ENCODE assay signal across 2 cellular contexts in the genomic region with DNA sequence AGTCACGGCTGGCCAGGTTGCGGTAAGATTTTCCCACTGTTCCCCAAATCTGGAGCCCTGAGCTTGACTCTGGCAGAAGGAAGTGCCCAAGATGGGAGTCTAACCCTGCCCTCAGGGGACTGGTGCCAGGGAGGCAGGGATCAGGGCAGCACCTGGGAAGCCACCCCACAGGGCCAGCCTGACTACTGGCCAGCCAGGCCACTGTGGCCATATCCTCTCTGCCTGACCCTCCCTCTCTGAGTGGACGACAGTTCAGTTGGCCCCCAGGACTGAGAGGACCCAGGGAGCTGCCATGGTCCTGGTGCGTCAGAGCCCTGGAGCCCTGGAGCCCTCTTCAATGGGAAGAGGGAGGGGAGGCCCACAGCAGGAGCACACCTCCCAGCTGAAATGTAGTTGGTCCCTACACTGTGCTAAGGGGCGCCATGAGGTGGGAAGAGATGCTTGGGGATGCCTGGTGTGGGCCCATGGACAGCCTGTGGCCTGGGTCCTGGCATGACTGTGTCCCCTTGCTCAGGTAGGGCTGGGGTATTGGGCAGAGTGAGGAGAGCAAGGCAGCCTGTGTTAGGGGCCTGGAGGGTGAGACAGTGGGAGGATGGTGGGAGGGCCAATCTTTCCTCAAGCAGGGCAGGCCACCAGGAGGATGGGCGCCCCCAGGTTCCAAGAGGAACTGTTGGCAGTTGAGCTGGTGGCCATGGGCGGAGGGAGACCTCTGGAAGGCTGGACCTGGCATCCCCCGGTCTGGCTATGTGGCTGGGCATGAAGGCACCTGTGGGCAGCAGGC.
TF ChIP-seq lines count a peak whose summit lies in the region.

No MANE protein-coding gene starts in this region.

TF ChIP-seq in WTC11, 78 proteins besides CTCF, POLR2A, EP300 and RAD21:
- TF ChIP-seq, protein P1, sequence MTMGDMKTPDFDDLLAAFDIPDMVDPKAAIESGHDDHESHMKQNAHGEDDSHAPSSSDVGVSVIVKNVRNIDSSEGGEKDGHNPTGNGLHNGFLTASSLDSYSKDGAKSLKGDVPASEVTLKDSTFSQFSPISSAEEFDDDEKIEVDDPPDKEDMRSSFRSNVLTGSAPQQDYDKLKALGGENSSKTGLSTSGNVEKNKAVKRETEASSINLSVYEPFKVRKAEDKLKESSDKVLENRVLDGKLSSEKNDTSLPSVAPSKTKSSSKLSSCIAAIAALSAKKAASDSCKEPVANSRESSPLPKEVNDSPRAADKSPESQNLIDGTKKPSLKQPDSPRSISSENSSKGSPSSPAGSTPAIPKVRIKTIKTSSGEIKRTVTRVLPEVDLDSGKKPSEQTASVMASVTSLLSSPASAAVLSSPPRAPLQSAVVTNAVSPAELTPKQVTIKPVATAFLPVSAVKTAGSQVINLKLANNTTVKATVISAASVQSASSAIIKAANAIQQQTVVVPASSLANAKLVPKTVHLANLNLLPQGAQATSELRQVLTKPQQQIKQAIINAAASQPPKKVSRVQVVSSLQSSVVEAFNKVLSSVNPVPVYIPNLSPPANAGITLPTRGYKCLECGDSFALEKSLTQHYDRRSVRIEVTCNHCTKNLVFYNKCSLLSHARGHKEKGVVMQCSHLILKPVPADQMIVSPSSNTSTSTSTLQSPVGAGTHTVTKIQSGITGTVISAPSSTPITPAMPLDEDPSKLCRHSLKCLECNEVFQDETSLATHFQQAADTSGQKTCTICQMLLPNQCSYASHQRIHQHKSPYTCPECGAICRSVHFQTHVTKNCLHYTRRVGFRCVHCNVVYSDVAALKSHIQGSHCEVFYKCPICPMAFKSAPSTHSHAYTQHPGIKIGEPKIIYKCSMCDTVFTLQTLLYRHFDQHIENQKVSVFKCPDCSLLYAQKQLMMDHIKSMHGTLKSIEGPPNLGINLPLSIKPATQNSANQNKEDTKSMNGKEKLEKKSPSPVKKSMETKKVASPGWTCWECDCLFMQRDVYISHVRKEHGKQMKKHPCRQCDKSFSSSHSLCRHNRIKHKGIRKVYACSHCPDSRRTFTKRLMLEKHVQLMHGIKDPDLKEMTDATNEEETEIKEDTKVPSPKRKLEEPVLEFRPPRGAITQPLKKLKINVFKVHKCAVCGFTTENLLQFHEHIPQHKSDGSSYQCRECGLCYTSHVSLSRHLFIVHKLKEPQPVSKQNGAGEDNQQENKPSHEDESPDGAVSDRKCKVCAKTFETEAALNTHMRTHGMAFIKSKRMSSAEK (CRISPR knock-in tag; IDR thresholded peaks at IDR 0.05; ENCODE audit: borderline replicate concordance): no peak
- TF ChIP-seq, protein P2, sequence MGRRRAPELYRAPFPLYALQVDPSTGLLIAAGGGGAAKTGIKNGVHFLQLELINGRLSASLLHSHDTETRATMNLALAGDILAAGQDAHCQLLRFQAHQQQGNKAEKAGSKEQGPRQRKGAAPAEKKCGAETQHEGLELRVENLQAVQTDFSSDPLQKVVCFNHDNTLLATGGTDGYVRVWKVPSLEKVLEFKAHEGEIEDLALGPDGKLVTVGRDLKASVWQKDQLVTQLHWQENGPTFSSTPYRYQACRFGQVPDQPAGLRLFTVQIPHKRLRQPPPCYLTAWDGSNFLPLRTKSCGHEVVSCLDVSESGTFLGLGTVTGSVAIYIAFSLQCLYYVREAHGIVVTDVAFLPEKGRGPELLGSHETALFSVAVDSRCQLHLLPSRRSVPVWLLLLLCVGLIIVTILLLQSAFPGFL (CRISPR knock-in tag; IDR thresholded peaks at IDR 0.05; ENCODE audit: borderline replicate concordance): no peak
- TF ChIP-seq TCF7 (CRISPR knock-in tag; IDR thresholded peaks at IDR 0.05; ENCODE audit: low read depth) (no peak), CREM (CRISPR knock-in tag; IDR thresholded peaks at IDR 0.05) (no peak), ZNF232 (CRISPR knock-in tag; IDR thresholded peaks at IDR 0.05) (no peak), NR2C2 (CRISPR knock-in tag; IDR thresholded peaks at IDR 0.05) (no peak), SMAD4 (CRISPR knock-in tag; IDR thresholded peaks at IDR 0.05) (no peak), JUN (CRISPR knock-in tag; IDR thresholded peaks at IDR 0.05) (no peak), FOXK1 (CRISPR knock-in tag; IDR thresholded peaks at IDR 0.05) (no peak), ZNF263 (CRISPR knock-in tag; IDR thresholded peaks at IDR 0.05; ENCODE audit: low read depth) (no peak)
- TF ChIP-seq, protein P3, sequence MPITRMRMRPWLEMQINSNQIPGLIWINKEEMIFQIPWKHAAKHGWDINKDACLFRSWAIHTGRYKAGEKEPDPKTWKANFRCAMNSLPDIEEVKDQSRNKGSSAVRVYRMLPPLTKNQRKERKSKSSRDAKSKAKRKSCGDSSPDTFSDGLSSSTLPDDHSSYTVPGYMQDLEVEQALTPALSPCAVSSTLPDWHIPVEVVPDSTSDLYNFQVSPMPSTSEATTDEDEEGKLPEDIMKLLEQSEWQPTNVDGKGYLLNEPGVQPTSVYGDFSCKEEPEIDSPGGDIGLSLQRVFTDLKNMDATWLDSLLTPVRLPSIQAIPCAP (CRISPR knock-in tag; IDR thresholded peaks at IDR 0.05): no peak
TF ChIP-seq in WTC11: peak in this region for 0.

TF ChIP-seq in GM23338, 12 proteins besides CTCF, POLR2A, EP300 and RAD21 (continued from another document):
- TF ChIP-seq, protein P4, sequence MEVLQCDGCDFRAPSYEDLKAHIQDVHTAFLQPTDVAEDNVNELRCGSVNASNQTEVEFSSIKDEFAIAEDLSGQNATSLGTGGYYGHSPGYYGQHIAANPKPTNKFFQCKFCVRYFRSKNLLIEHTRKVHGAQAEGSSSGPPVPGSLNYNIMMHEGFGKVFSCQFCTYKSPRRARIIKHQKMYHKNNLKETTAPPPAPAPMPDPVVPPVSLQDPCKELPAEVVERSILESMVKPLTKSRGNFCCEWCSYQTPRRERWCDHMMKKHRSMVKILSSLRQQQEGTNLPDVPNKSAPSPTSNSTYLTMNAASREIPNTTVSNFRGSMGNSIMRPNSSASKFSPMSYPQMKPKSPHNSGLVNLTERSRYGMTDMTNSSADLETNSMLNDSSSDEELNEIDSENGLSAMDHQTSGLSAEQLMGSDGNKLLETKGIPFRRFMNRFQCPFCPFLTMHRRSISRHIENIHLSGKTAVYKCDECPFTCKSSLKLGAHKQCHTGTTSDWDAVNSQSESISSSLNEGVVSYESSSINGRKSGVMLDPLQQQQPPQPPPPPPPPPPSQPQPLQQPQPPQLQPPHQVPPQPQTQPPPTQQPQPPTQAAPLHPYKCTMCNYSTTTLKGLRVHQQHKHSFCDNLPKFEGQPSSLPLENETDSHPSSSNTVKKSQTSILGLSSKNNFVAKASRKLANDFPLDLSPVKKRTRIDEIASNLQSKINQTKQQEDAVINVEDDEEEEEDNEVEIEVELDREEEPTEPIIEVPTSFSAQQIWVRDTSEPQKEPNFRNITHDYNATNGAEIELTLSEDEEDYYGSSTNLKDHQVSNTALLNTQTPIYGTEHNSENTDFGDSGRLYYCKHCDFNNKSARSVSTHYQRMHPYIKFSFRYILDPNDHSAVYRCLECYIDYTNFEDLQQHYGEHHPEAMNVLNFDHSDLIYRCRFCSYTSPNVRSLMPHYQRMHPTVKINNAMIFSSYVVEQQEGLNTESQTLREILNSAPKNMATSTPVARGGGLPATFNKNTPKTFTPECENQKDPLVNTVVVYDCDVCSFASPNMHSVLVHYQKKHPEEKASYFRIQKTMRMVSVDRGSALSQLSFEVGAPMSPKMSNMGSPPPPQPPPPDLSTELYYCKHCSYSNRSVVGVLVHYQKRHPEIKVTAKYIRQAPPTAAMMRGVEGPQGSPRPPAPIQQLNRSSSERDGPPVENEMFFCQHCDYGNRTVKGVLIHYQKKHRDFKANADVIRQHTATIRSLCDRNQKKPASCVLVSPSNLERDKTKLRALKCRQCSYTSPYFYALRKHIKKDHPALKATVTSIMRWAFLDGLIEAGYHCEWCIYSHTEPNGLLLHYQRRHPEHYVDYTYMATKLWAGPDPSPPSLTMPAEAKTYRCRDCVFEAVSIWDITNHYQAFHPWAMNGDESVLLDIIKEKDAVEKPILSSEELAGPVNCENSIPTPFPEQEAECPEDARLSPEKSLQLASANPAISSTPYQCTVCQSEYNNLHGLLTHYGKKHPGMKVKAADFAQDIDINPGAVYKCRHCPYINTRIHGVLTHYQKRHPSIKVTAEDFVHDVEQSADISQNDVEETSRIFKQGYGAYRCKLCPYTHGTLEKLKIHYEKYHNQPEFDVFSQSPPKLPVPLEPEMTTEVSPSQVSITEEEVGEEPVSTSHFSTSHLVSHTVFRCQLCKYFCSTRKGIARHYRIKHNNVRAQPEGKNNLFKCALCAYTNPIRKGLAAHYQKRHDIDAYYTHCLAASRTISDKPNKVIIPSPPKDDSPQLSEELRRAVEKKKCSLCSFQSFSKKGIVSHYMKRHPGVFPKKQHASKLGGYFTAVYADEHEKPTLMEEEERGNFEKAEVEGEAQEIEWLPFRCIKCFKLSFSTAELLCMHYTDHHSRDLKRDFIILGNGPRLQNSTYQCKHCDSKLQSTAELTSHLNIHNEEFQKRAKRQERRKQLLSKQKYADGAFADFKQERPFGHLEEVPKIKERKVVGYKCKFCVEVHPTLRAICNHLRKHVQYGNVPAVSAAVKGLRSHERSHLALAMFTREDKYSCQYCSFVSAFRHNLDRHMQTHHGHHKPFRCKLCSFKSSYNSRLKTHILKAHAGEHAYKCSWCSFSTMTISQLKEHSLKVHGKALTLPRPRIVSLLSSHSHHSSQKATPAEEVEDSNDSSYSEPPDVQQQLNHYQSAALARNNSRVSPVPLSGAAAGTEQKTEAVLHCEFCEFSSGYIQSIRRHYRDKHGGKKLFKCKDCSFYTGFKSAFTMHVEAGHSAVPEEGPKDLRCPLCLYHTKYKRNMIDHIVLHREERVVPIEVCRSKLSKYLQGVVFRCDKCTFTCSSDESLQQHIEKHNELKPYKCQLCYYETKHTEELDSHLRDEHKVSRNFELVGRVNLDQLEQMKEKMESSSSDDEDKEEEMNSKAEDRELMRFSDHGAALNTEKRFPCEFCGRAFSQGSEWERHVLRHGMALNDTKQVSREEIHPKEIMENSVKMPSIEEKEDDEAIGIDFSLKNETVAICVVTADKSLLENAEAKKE (CRISPR knock-in tag; IDR thresholded peaks at IDR 0.05): no peak
- TF ChIP-seq ZNF114 (CRISPR knock-in tag; IDR thresholded peaks at IDR 0.05) (no peak), CREB1 (CRISPR knock-in tag; IDR thresholded peaks at IDR 0.05; ENCODE audit: low read depth) (no peak), JUNB (IDR thresholded peaks at IDR 0.05; ENCODE audit: unreplicated experiment) (no peak), ZNF331 (CRISPR knock-in tag; IDR thresholded peaks at IDR 0.05; ENCODE audit: low read depth) (no peak), NANOG (IDR thresholded peaks at IDR 0.05; ENCODE audit: borderline replicate concordance) (no peak), STAT1 (IDR thresholded peaks at IDR 0.05; ENCODE audit: unreplicated experiment) (no peak), EZH2 (IDR thresholded peaks at IDR 0.05; ENCODE audit: low read depth, unreplicated experiment) (no peak)
- TF ChIP-seq, protein P5, sequence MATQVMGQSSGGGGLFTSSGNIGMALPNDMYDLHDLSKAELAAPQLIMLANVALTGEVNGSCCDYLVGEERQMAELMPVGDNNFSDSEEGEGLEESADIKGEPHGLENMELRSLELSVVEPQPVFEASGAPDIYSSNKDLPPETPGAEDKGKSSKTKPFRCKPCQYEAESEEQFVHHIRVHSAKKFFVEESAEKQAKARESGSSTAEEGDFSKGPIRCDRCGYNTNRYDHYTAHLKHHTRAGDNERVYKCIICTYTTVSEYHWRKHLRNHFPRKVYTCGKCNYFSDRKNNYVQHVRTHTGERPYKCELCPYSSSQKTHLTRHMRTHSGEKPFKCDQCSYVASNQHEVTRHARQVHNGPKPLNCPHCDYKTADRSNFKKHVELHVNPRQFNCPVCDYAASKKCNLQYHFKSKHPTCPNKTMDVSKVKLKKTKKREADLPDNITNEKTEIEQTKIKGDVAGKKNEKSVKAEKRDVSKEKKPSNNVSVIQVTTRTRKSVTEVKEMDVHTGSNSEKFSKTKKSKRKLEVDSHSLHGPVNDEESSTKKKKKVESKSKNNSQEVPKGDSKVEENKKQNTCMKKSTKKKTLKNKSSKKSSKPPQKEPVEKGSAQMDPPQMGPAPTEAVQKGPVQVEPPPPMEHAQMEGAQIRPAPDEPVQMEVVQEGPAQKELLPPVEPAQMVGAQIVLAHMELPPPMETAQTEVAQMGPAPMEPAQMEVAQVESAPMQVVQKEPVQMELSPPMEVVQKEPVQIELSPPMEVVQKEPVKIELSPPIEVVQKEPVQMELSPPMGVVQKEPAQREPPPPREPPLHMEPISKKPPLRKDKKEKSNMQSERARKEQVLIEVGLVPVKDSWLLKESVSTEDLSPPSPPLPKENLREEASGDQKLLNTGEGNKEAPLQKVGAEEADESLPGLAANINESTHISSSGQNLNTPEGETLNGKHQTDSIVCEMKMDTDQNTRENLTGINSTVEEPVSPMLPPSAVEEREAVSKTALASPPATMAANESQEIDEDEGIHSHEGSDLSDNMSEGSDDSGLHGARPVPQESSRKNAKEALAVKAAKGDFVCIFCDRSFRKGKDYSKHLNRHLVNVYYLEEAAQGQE (IDR thresholded peaks at IDR 0.05; ENCODE audit: unreplicated experiment): no peak
- TF ChIP-seq, protein P6, sequence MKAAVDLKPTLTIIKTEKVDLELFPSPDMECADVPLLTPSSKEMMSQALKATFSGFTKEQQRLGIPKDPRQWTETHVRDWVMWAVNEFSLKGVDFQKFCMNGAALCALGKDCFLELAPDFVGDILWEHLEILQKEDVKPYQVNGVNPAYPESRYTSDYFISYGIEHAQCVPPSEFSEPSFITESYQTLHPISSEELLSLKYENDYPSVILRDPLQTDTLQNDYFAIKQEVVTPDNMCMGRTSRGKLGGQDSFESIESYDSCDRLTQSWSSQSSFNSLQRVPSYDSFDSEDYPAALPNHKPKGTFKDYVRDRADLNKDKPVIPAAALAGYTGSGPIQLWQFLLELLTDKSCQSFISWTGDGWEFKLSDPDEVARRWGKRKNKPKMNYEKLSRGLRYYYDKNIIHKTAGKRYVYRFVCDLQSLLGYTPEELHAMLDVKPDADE (IDR thresholded peaks at IDR 0.05): no peak
TF ChIP-seq in GM23338: peak in this region for 0.
